ENCODE assay signal across 8 cellular contexts in genomic region chr2:226031078-226031937, GRCh38.
DNase-seq lines count a peak whose midpoint lies in the region; ATAC-seq, FAIRE-seq and TF ChIP-seq lines count a peak whose summit lies in the region.

No MANE protein-coding gene starts in this region.

- BruUV-seq in Panc1 (replicated peaks; lab: Mats Ljungman, UMichigan) = no TSS peak
- no TSS peak for BruUV-seq in MCF 10A (replicated peaks; lab: Mats Ljungman, UMichigan)

- peak overlapping the region; percentile 91 for H3K27ac ChIP-seq in Panc1 (ENCODE audit: low read length)
- no peak overlapping the region for H3K27ac ChIP-seq in iPS-20b (ENCODE audit: low read length)

- H3K27ac Mint-ChIP-seq in MCF 10A (ENCODE audit: low read depth, unreplicated experiment) = no peak overlapping the region

- H3K36me3 Mint-ChIP-seq in MCF 10A (ENCODE audit: insufficient read depth, unreplicated experiment) = no peaks in the 10 kb centered on the region

- H3K27me3 ChIP-seq in Panc1 (ENCODE audit: control insufficient read depth, insufficient read depth, low read length) (no peaks in the 10 kb centered on the region), iPS-20b (ENCODE audit: insufficient read depth, low read length) (peaks cover 8% of the 10 kb centered on the region; the same call in 1 of the 2 replicates)

- CTCF ChIA-PET in GM10248 (lab: Yijun Ruan, JAX) (interaction anchor here (1.0 to 1.8 kb wide), 4 partner anchors 11 to 22 kb away, joined by 3 to 7 read pairs (median 4); no protein-coding TSS in a partner anchor), Panc1 (lab: Charles Lee) (no interaction called here), MCF 10A (lab: Yijun Ruan, JAX) (interaction anchor here (0.8 to 1.1 kb wide), 4 partner anchors 11 to 359 kb away, joined by 3 to 4 read pairs (median 4); no protein-coding TSS in a partner anchor)

- H3K9me3 ChIP-seq in Panc1 (ENCODE audit: control insufficient read depth, insufficient read depth, low read depth, low read length) (no peaks in the 10 kb centered on the region), iPS-20b (ENCODE audit: insufficient read depth, low read depth, low read length) (no peaks in the 10 kb centered on the region)

- DNase-seq in GM10248 (ENCODE audit: extremely low spot score) = peak; percentile 16
- peak; percentile 71 for DNase-seq in HTR-8/SVneo (ENCODE audit: insufficient read length, low spot score)
- peak; percentile 51 for DNase-seq in Panc1 (ENCODE audit: low read depth, low spot score)
- peak; percentile 51 for DNase-seq in MCF 10A (ENCODE audit: unreplicated experiment)
- peak; percentile 28 for DNase-seq in skeletal muscle cell (ENCODE audit: low read depth)

- TF ChIP-seq CTCF in GM10248 (IDR thresholded peaks at IDR 0.05; ENCODE audit: control extremely low read depth, extremely low read depth, low read depth, missing control alignments) (no peak), Panc1 (IDR thresholded peaks at IDR 0.05) (no peak), MCF 10A (IDR thresholded peaks at IDR 0.05; ENCODE audit: unreplicated experiment) (no peak)

- ATAC-seq in Panc1 = peak; percentile 97
- ATAC-seq in HG03378 (IDR thresholded peaks at IDR 0.05; ENCODE audit: unreplicated experiment) = no peak
- ATAC-seq in GM18858 (IDR thresholded peaks at IDR 0.05; ENCODE audit: unreplicated experiment) = no peak

- H3K4me1 ChIP-seq in Panc1 (ENCODE audit: control insufficient read depth, insufficient read depth, low read length) (peaks cover 23% of the 10 kb centered on the region), iPS-20b (ENCODE audit: insufficient read depth, low read length) (peaks cover 21% of the 10 kb centered on the region)

- intact Hi-C loops in Panc1 (cut with micrococcal nuclease; ENCODE audit: unreplicated experiment) = loop anchor here (1.0 to 10.0 kb wide), 2 partner anchors 361 to 763 kb away; partner anchors contain the start of gene IRS1
- intact Hi-C loops in MCF 10A (cut with micrococcal nuclease) = loop anchor here (10.0 kb wide), 1 partner anchor 763 kb away; the partner anchor contains the start of gene IRS1

- no peaks in the 10 kb centered on the region for H3K27me3 Mint-ChIP-seq in MCF 10A (ENCODE audit: insufficient read depth, unreplicated experiment)

- H3K36me3 ChIP-seq in Panc1 (ENCODE audit: control insufficient read depth, insufficient read depth, low read length) (no peaks in the 10 kb centered on the region), iPS-20b (ENCODE audit: insufficient read depth, low read depth, low read length) (no peaks in the 10 kb centered on the region)

- peak overlapping the region; percentile 74 for H3K4me3 Mint-ChIP-seq in MCF 10A (ENCODE audit: unreplicated experiment)

- peak; percentile 49 for FAIRE-seq in HTR-8/SVneo (lab: Jason Lieb, UNC)

- peaks cover 8% of the 10 kb centered on the region for H3K9me3 Mint-ChIP-seq in MCF 10A (ENCODE audit: unreplicated experiment)

- H3K9ac ChIP-seq in iPS-20b (ENCODE audit: low read depth, low read length) = peak overlapping the region; percentile 84

- peaks cover 21% of the 10 kb centered on the region for H3K4me1 Mint-ChIP-seq in MCF 10A (ENCODE audit: insufficient read depth, unreplicated experiment)

- peak overlapping the region; percentile 51 to 66 for H3K4me3 ChIP-seq in Panc1 (ENCODE audit: low read depth in 2 of 2, low read length in 2 of 2)
- H3K4me3 ChIP-seq in iPS-20b (ENCODE audit: low read length) = peak overlapping the region; percentile 82
- peak overlapping the region; percentile 43 for H3K4me3 ChIP-seq in skeletal muscle cell (ENCODE audit: low read depth, low read length)

- in situ Hi-C loops in Panc1 (cut with HindIII; ENCODE audit: low pct_unique_long_range_greater_than_20kb, low sequenced_read_pairs) = no loop called here

- POLR2A ChIA-PET in GM10248 (lab: Yijun Ruan, JAX) (no interaction called here), Panc1 (lab: Charles Lee) (interaction anchor here (0.5 kb wide), 1 partner anchor 756 kb away, joined by 13 read pairs; no protein-coding TSS in a partner anchor), MCF 10A (lab: Yijun Ruan, JAX) (interaction anchor here (0.6 to 3.3 kb wide), 11 partner anchors 8 to 715 kb away, joined by 3 to 16 read pairs (median 4); no protein-coding TSS in a partner anchor)

Comparison
In these comparisons a context has a peak if more than half of its experiments do, and no peak if none do; other contexts are left out.
1. DNase-seq: peak in every context shown above with its lines; median percentile 71 in HTR-8/SVneo; 51 in Panc1; 51 in MCF 10A; 28 in skeletal muscle cell; 16 in GM10248.